ENCODE assay signal across 1 cellular context in the genomic region with DNA sequence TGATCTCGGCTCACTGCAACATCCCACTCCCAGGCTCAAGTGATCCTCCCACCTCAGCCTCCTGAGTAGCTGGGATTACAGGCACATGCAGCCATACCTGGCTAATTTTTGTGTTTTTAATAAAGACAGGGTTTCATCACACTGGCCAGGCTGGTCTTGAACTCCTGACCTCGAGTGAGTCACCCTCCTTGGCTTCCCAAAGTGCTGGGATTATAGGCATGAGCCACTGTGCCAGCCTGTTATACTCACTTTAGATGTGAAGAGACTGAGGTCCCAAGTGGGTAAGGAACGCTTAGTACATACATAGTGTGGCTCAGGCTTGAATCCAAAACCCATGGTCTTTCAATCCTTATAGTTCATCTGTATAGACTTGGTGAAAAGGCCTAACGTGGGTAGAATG.
TF ChIP-seq lines count a peak whose summit lies in the region.

No MANE protein-coding gene starts in this region.

TF ChIP-seq in K562, 482 proteins besides CTCF, POLR2A, EP300 and RAD21 (continued from another document):
- TF ChIP-seq, protein P1, sequence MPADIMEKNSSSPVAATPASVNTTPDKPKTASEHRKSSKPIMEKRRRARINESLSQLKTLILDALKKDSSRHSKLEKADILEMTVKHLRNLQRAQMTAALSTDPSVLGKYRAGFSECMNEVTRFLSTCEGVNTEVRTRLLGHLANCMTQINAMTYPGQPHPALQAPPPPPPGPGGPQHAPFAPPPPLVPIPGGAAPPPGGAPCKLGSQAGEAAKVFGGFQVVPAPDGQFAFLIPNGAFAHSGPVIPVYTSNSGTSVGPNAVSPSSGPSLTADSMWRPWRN (IDR thresholded peaks at IDR 0.05; ENCODE audit: low read depth) = no peak
